9 cellular contexts compared by ENCODE assay signal in the genomic region with DNA sequence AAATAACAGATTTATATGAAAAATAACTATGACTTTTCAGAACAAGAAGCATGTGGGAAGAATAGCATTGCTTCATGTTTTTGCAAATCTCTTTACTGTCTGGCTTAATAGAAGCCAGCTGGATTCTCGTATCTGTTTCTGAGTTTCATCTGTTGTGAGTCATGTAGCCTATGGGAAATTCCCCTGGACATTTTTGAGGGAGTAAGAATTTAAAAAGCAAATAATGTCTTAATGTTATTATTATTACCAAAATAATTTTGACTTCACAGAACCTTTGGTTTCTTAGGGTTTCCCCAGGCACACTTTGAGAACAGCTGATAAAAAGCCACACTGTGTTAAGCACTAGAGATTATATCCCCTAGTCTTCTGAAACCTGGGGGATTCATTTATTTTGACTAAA.
DNase-seq lines count a peak whose midpoint lies in the region; ATAC-seq and TF ChIP-seq lines count a peak whose summit lies in the region.
"Had no signal": no experiment of that assay in that cellular context is flagged by ENCODE, and none has a peak within 500 bp of the region (broad histone marks: within the 10 kb centered on the region; RNA-seq: fewer than 3 reads in every experiment).

No MANE protein-coding gene starts in this region.

- no peak overlapping the region for H3K9ac ChIP-seq in MM.1S (ENCODE audit: low read length)

- ATAC-seq in GM21529 (IDR thresholded peaks at IDR 0.05; ENCODE audit: unreplicated experiment) (peak; percentile 50), HG02870 (IDR thresholded peaks at IDR 0.05; ENCODE audit: unreplicated experiment) (no peak)

- H3K4me2 ChIP-seq in MM.1S (ENCODE audit: low read depth, low read length): no peak overlapping the region

- TF ChIP-seq CTCF in MM.1S (IDR thresholded peaks at IDR 0.05; ENCODE audit: low read length) (no peak), epithelial cell of esophagus (IDR thresholded peaks at IDR 0.05; ENCODE audit: insufficient read depth, low read depth, low read length, missing control alignments) (no peak)

- no peaks in the 10 kb centered on the region for H3K27me3 ChIP-seq in MM.1S (replicated peaks; ENCODE audit: insufficient read depth, low read length)

- H2AFZ ChIP-seq in MM.1S (ENCODE audit: low read length): no peak overlapping the region

- no peaks in the 10 kb centered on the region for H3K9me3 ChIP-seq in MM.1S (replicated peaks; ENCODE audit: insufficient read depth, low read length)

- DNase-seq in MM.1S (peak; percentile 41), epithelial cell of esophagus (ENCODE audit: low read depth) (peak; percentile 74), smooth muscle cell of the brain vasculature (ENCODE audit: low read depth, low spot score) (peak; percentile 74), NCI-H146 treated with DMSO at 0.1 percent for 48 hours (lab: John Stamatoyannopoulos, UW; ENCODE audit: unreplicated experiment) (no peak), inferior parietal cortex (ENCODE audit: extremely low spot score) (no peak)
- DNase-seq: activated T-cell treated with anti-CD3 and anti-CD28 coated beads, Interleukin-2, amount 50 U/mL, for 24 hours; stimulated activated naive CD4-positive, alpha-beta T cell treated with Interleukin-2 at 50 U/mL for 16 hours had no signal

- H3K9me2 ChIP-seq in MM.1S (replicated peaks; ENCODE audit: insufficient read depth, low read length): no peaks in the 10 kb centered on the region

- H3K36me3 ChIP-seq in MM.1S (replicated peaks; ENCODE audit: insufficient read depth, low read length): no peaks in the 10 kb centered on the region

- no peaks in the 10 kb centered on the region for H3K79me2 ChIP-seq in MM.1S (ENCODE audit: low read length)

- H3K4me3 ChIP-seq in MM.1S (ENCODE audit: low read length) (no peak overlapping the region), epithelial cell of esophagus (ENCODE audit: low read length) (no peak overlapping the region)

- peaks cover 9% of the 10 kb centered on the region for H3F3A ChIP-seq in MM.1S (ENCODE audit: insufficient read depth, low read length)

- peaks cover 28% of the 10 kb centered on the region for H3K4me1 ChIP-seq in MM.1S (ENCODE audit: low read length)

- no peaks in the 10 kb centered on the region for H4K20me1 ChIP-seq in MM.1S (ENCODE audit: insufficient read depth, low read length)

- H3K27ac ChIP-seq in MM.1S (ENCODE audit: low read length): no peak overlapping the region

Comparison
In these comparisons a context has a peak if more than half of its experiments do, and no peak if none do; other contexts are left out.
1. DNase-seq: peak in MM.1S (single experiment), epithelial cell of esophagus (single experiment) and smooth muscle cell of the brain vasculature (single experiment); none in NCI-H146 treated with DMSO at 0.1 percent for 48 hours (single experiment) and inferior parietal cortex (single experiment).